In genomic region chr3:39467394-39468107, GRCh38 we compare ENCODE assay signal across 24 cellular contexts. TPM values are rescaled to one million over a fixed set of nuclear protein-coding genes. Genes with fewer than 3 reads are reported as not detected.
"Had no signal": no experiment of that assay in that cellular context is flagged by ENCODE, and none has a peak within 500 bp of the region (broad histone marks: within the 10 kb centered on the region; RNA-seq: fewer than 3 reads in every experiment).

Gene MOBP (plus strand): TSS chr3:39467680. CDS start chr3:39502070, 34,390 bp downstream.

- ATAC-seq: activated CD8-positive, alpha-beta T cell treated with anti-CD3 and anti-CD28 coated beads for 36 hours; gastrocnemius medialis; heart right ventricle; lower lobe of right lung; SK-N-SH treated with all-trans-retinoic acid at 6 μM for 48 hours; T-cell; upper lobe of right lung had no signal

- H3K36me3 Mint-ChIP-seq: T-cell had no signal

- H3K4me3 ChIP-seq: gastrocnemius medialis, heart right ventricle, lower lobe of right lung, right atrium auricular region, upper lobe of right lung had no signal

- DNase-seq: activated CD4-positive, alpha-beta T cell treated with anti-CD3 and anti-CD28 coated beads, Interleukin-2, amount 10 ng/mL, durations not matched to agents 24 days and 14 days; activated CD8-positive, alpha-beta T cell treated with anti-CD3 and anti-CD28 coated beads for 36 hours; activated naive CD4-positive, alpha-beta T cell treated with anti-CD3 and anti-CD28 coated beads for 36 hours; activated T-cell treated with anti-CD3 and anti-CD28 coated beads, Interleukin-2, amount 50 U/mL, for 1 hour; brain microvascular endothelial cell; cortex of kidney; effector CD4-positive, alpha-beta T cell; gastrocnemius medialis; heart right ventricle; lower lobe of right lung; occipital lobe; stimulated activated CD4-positive, alpha-beta T cell treated with anti-CD3 and anti-CD28 coated beads, Interleukin-12 subunit alpha, Interleukin-12 subunit beta, amount 100 ng/mL, for 4 hours; stimulated activated CD4-positive, alpha-beta T cell treated with anti-CD3 and anti-CD28 coated beads, Interleukin-1b, Interleukin-23, amount 100 ng/mL, for 48 hours; stimulated activated CD8-positive, alpha-beta memory T cell treated with anti-CD3 and anti-CD28 coated beads, Interleukin-4, amount 100 ng/mL, for 48 hours; stimulated activated naive CD4-positive, alpha-beta T cell; T-cell; T-helper 9 cell; upper lobe of right lung had no signal

- H3K36me3 ChIP-seq: brain microvascular endothelial cell, gastrocnemius medialis, heart right ventricle, lower lobe of right lung, right atrium auricular region, upper lobe of right lung had no signal

- H3K4me1 Mint-ChIP-seq: activated CD4-positive, alpha-beta T cell treated with anti-CD3 and anti-CD28 coated beads, Interleukin-2, amount 10 ng/mL, durations not matched to agents 24 days and 14 days; central memory CD8-positive, alpha-beta T cell; nephron; T-cell had no signal

- H3K4me3 Mint-ChIP-seq: activated CD4-positive, alpha-beta T cell treated with anti-CD3 and anti-CD28 coated beads, Interleukin-2, amount 10 ng/mL, durations not matched to agents 24 days and 14 days; activated CD8-positive, alpha-beta T cell treated with anti-CD3 and anti-CD28 coated beads for 36 hours; activated naive CD4-positive, alpha-beta T cell treated with anti-CD3 and anti-CD28 coated beads for 36 hours; central memory CD8-positive, alpha-beta T cell; nephron; T-cell had no signal

- H3K27me3 ChIP-seq: brain microvascular endothelial cell, gastrocnemius medialis, right atrium auricular region, upper lobe of right lung had no signal

- H3K27ac Mint-ChIP-seq: activated CD4-positive, alpha-beta T cell treated with anti-CD3 and anti-CD28 coated beads, Interleukin-2, amount 10 ng/mL, durations not matched to agents 24 days and 14 days; activated CD8-positive, alpha-beta T cell treated with anti-CD3 and anti-CD28 coated beads for 36 hours; activated naive CD4-positive, alpha-beta T cell treated with anti-CD3 and anti-CD28 coated beads for 36 hours; nephron; progenitor cell of endocrine pancreas; T-cell had no signal

- H3K27ac ChIP-seq: brain microvascular endothelial cell, gastrocnemius medialis, heart right ventricle, lower lobe of right lung, right atrium auricular region, upper lobe of right lung had no signal

- H3K4me1 ChIP-seq: gastrocnemius medialis, heart right ventricle, lower lobe of right lung, right atrium auricular region, upper lobe of right lung had no signal

- H3K27me3 Mint-ChIP-seq: progenitor cell of endocrine pancreas had no signal

- H3K9me3 ChIP-seq: gastrocnemius medialis, heart right ventricle, lower lobe of right lung, right atrium auricular region, upper lobe of right lung had no signal

- H3K9me3 Mint-ChIP-seq: activated CD4-positive, alpha-beta T cell treated with anti-CD3 and anti-CD28 coated beads, Interleukin-2, amount 10 ng/mL, durations not matched to agents 24 days and 14 days; activated CD8-positive, alpha-beta T cell treated with anti-CD3 and anti-CD28 coated beads for 36 hours; activated naive CD4-positive, alpha-beta T cell treated with anti-CD3 and anti-CD28 coated beads for 36 hours; central memory CD8-positive, alpha-beta T cell; nephron; T-cell had no signal

RNA-seq across cellular contexts. Expression of gene MOBP, which starts in this region (rescaled TPM):
- total RNA-seq: activated CD4-positive, alpha-beta T cell treated with anti-CD3 and anti-CD28 coated beads, Interleukin-2, amount 10 ng/mL, durations not matched to agents 24 days and 14 days; activated CD8-positive, alpha-beta T cell treated with anti-CD3 and anti-CD28 coated beads for 36 hours; activated naive CD4-positive, alpha-beta T cell treated with anti-CD3 and anti-CD28 coated beads for 36 hours; gastrocnemius medialis; progenitor cell of endocrine pancreas; upper lobe of right lung had no signal
- polyA plus RNA-seq: esophagus had no signal
